19 cellular contexts compared by ENCODE assay signal in genomic region chr2:18975506-18975905, GRCh38.
DNase-seq lines count a peak whose midpoint lies in the region; TF ChIP-seq lines count a peak whose summit lies in the region.
"Had no signal": no experiment of that assay in that cellular context is flagged by ENCODE, and none has a peak within 500 bp of the region (broad histone marks: within the 10 kb centered on the region; RNA-seq: fewer than 3 reads in every experiment).

No MANE protein-coding gene starts in this region.

- no peak for TF ChIP-seq POLR2A in adrenal gland (IDR thresholded peaks at IDR 0.05)

- H4K20me1 ChIP-seq in OCI-LY3 (ENCODE audit: insufficient read depth, low read length) = no peaks in the 10 kb centered on the region

- H3K4me1 Mint-ChIP-seq in mesothelial cell of epicardium = peaks cover 23% of the 10 kb centered on the region
- H3K4me1 Mint-ChIP-seq in CD4-positive, alpha-beta memory T cell = peaks cover 0 to 2% (median 0%) of the 10 kb centered on the region in 4 donors
- H3K4me1 Mint-ChIP-seq: T-cell had no signal

- 30 to 38% (median 32%) methylated on average over 6 of the region's 6 CpGs for WGBS in adrenal gland, 4 donors

- peaks cover 9% of the 10 kb centered on the region for H3K9me3 Mint-ChIP-seq in mesothelial cell of epicardium
- peaks cover 0 to 3% (median 0%) of the 10 kb centered on the region in 8 donors for H3K9me3 Mint-ChIP-seq in CD4-positive, alpha-beta memory T cell
- H3K9me3 Mint-ChIP-seq: activated CD4-positive, alpha-beta memory T cell treated with anti-CD3 and anti-CD28 coated beads for 36 hours; activated naive CD4-positive, alpha-beta T cell treated with anti-CD3 and anti-CD28 coated beads for 36 hours had no signal

- H3K4me1 ChIP-seq in OCI-LY3 (ENCODE audit: low read length) = peaks cover 12% of the 10 kb centered on the region
- H3K4me1 ChIP-seq in adrenal gland (replicated peaks in 1 of 2) = peaks cover 12 to 28% of the 10 kb centered on the region in 2 donors
- H3K4me1 ChIP-seq in stomach smooth muscle (ENCODE audit: control insufficient read depth, insufficient read depth, low read length) = peaks cover 14% of the 10 kb centered on the region
- no peaks in the 10 kb centered on the region for H3K4me1 ChIP-seq in CD4-positive, alpha-beta memory T cell (ENCODE audit: insufficient read depth, low read length)
- H3K4me1 ChIP-seq: parathyroid adenoma had no signal

- DNase-seq in adrenal gland (peak in 5 of 7 donors; percentile 13 to 68 (median 39)), mesothelial cell of epicardium (ENCODE audit: low spot score in 2 of 2, unreplicated experiment in 2 of 2) (no peak), DMS79 (lab: John Stamatoyannopoulos, UW) (no peak), WERI-Rb-1 (no peak)
- DNase-seq in CD4-positive, alpha-beta memory T cell = no peak
- DNase-seq: activated CD4-positive, alpha-beta memory T cell treated with anti-CD3 and anti-CD28 coated beads for 36 hours; activated naive CD4-positive, alpha-beta T cell treated with anti-CD3 and anti-CD28 coated beads for 36 hours; DMS 273 treated with DMSO at 0.1 percent for 48 hours; GF-D8; NCI-H1417 treated with DMSO at 0.1 percent for 48 hours; NCI-H774; stimulated activated CD4-positive, alpha-beta T cell treated with anti-CD3 and anti-CD28 coated beads, Interleukin-4, amount 100 ng/mL, for 4 hours; substantia nigra; T-cell had no signal

- TF ChIP-seq CTCF in OCI-LY3 (IDR thresholded peaks at IDR 0.05; ENCODE audit: low read depth, low read length) = no peak
- TF ChIP-seq CTCF in adrenal gland (IDR thresholded peaks at IDR 0.05) = no peak
- no peak for TF ChIP-seq CTCF in mesothelial cell of epicardium (IDR thresholded peaks at IDR 0.05; ENCODE audit: unreplicated experiment)
- TF ChIP-seq CTCF in WERI-Rb-1 (IDR thresholded peaks at IDR 0.05; ENCODE audit: low read depth, low read length) = no peak

- H3K4me2 ChIP-seq in OCI-LY3 (ENCODE audit: low read length) = peak overlapping the region; percentile 49; the same call in 1 of the 2 replicates

- no peak overlapping the region for H3K27ac ChIP-seq in OCI-LY3 (ENCODE audit: low read length)
- H3K27ac ChIP-seq in adrenal gland = peak overlapping the region in 1 of 5 donors; percentile 23
- H3K27ac ChIP-seq in stomach smooth muscle (ENCODE audit: low read length) = no peak overlapping the region
- H3K27ac ChIP-seq in CD4-positive, alpha-beta memory T cell (ENCODE audit: low read depth, low read length) = no peak overlapping the region
- no peak overlapping the region for H3K27ac ChIP-seq in WERI-Rb-1
- H3K27ac ChIP-seq: C4-2B, parathyroid adenoma had no signal

- no peak overlapping the region for H3K4me3 ChIP-seq in OCI-LY3 (ENCODE audit: low read length)
- H3K4me3 ChIP-seq in adrenal gland = no peak overlapping the region
- peak overlapping the region; percentile 25 to 66 for H3K4me3 ChIP-seq in stomach smooth muscle (ENCODE audit: low read length in 2 of 2)
- no peak overlapping the region for H3K4me3 ChIP-seq in CD4-positive, alpha-beta memory T cell (ENCODE audit: low read length in 2 of 2)
- H3K4me3 ChIP-seq in WERI-Rb-1 (ENCODE audit: low read depth, low read length) = no peak overlapping the region
- H3K4me3 ChIP-seq: GM12878 had no signal

- H3K27me3 ChIP-seq in OCI-LY3 (ENCODE audit: low read depth, low read length) (no peaks in the 10 kb centered on the region), adrenal gland (no peaks in the 10 kb centered on the region), stomach smooth muscle (ENCODE audit: control insufficient read depth in 1 of 2, insufficient read depth in 2 of 2, low read length in 2 of 2) (no peaks in the 10 kb centered on the region), WERI-Rb-1 (ENCODE audit: insufficient read depth, low read depth, severe bottlenecking) (peaks cover 39% of the 10 kb centered on the region)
- H3K27me3 ChIP-seq in CD4-positive, alpha-beta memory T cell (ENCODE audit: insufficient read depth, low read length) = no peaks in the 10 kb centered on the region

- H3K36me3 ChIP-seq in OCI-LY3 (replicated peaks; ENCODE audit: low read depth, low read length) (no peaks in the 10 kb centered on the region), adrenal gland (replicated peaks in 1 of 2) (no peaks in the 10 kb centered on the region), stomach smooth muscle (ENCODE audit: control insufficient read depth in 2 of 2, insufficient read depth in 2 of 2, low read length in 2 of 2) (no peaks in the 10 kb centered on the region), WERI-Rb-1 (no peaks in the 10 kb centered on the region)
- H3K36me3 ChIP-seq in CD4-positive, alpha-beta memory T cell (ENCODE audit: insufficient read depth, low read length) = no peaks in the 10 kb centered on the region

- no peaks in the 10 kb centered on the region for H3K27me3 Mint-ChIP-seq in mesothelial cell of epicardium (ENCODE audit: low read depth)
- no peaks in the 10 kb centered on the region for H3K27me3 Mint-ChIP-seq in CD4-positive, alpha-beta memory T cell
- H3K27me3 Mint-ChIP-seq: activated CD4-positive, alpha-beta memory T cell treated with anti-CD3 and anti-CD28 coated beads for 36 hours; T-cell had no signal

- H2AFZ ChIP-seq in OCI-LY3 (ENCODE audit: low read depth, low read length) = no peak overlapping the region
- H2AFZ ChIP-seq: parathyroid adenoma had no signal

- CTCF ChIA-PET in CD4-positive, alpha-beta memory T cell (lab: Charles Lee; ENCODE audit: partially characterized antibody) = no interaction called here

- POLR2A ChIA-PET in CD4-positive, alpha-beta memory T cell (lab: Charles Lee; ENCODE audit: partially characterized antibody) = no interaction called here

- H3K27ac Mint-ChIP-seq in mesothelial cell of epicardium = peak overlapping the region; percentile 66
- H3K27ac Mint-ChIP-seq in CD4-positive, alpha-beta memory T cell = no peak overlapping the region
- H3K27ac Mint-ChIP-seq: activated CD4-positive, alpha-beta memory T cell treated with anti-CD3 and anti-CD28 coated beads for 36 hours; activated naive CD4-positive, alpha-beta T cell treated with anti-CD3 and anti-CD28 coated beads for 36 hours; T-cell had no signal

- no peaks in the 10 kb centered on the region for H3K79me2 ChIP-seq in OCI-LY3 (ENCODE audit: low read length)
- H3K79me2 ChIP-seq: parathyroid adenoma had no signal

- H3K9ac ChIP-seq in OCI-LY3 (ENCODE audit: low read length) = no peak overlapping the region
- H3K9ac ChIP-seq in stomach smooth muscle (ENCODE audit: low read length in 2 of 2) = no peak overlapping the region
- H3K9ac ChIP-seq: parathyroid adenoma had no signal

- no peaks in the 10 kb centered on the region for H3K36me3 Mint-ChIP-seq in mesothelial cell of epicardium
- no peaks in the 10 kb centered on the region for H3K36me3 Mint-ChIP-seq in CD4-positive, alpha-beta memory T cell
- H3K36me3 Mint-ChIP-seq: activated CD4-positive, alpha-beta memory T cell treated with anti-CD3 and anti-CD28 coated beads for 36 hours had no signal

- no peak overlapping the region for H3K4me3 Mint-ChIP-seq in mesothelial cell of epicardium
- no peak overlapping the region for H3K4me3 Mint-ChIP-seq in CD4-positive, alpha-beta memory T cell
- H3K4me3 Mint-ChIP-seq: activated CD4-positive, alpha-beta memory T cell treated with anti-CD3 and anti-CD28 coated beads for 36 hours; activated naive CD4-positive, alpha-beta T cell treated with anti-CD3 and anti-CD28 coated beads for 36 hours; T-cell had no signal

- H3K9me3 ChIP-seq in OCI-LY3 (ENCODE audit: insufficient read depth, low read length) = no peaks in the 10 kb centered on the region
- no peaks in the 10 kb centered on the region for H3K9me3 ChIP-seq in adrenal gland (replicated peaks in 1 of 3)
- no peaks in the 10 kb centered on the region for H3K9me3 ChIP-seq in stomach smooth muscle (ENCODE audit: control insufficient read depth in 2 of 2, low read length in 2 of 2)
- no peaks in the 10 kb centered on the region for H3K9me3 ChIP-seq in CD4-positive, alpha-beta memory T cell (ENCODE audit: control insufficient read depth in 1 of 2, low read length in 2 of 2)
- H3K9me3 ChIP-seq in WERI-Rb-1 (ENCODE audit: severe bottlenecking) = no peaks in the 10 kb centered on the region

- intact Hi-C loops in adrenal gland (cut with DNase I) = loop anchor here in 1 of 2 donors (10.0 kb wide), 1 partner anchor 379 kb away; the partner anchor contains the start of gene OSR1
- intact Hi-C loops in CD4-positive, alpha-beta memory T cell (cut with micrococcal nuclease) = no loop called here

Comparison
In these comparisons a context has a peak if more than half of its experiments do, and no peak if none do; other contexts are left out.
1. H3K4me3 ChIP-seq: peak in stomach smooth muscle (2 of 2); none in OCI-LY3 (single experiment), adrenal gland (0 of 4), CD4-positive, alpha-beta memory T cell (0 of 2) and WERI-Rb-1 (single experiment).
2. DNase-seq: peak in adrenal gland (5 of 7); none in mesothelial cell of epicardium (0 of 2), CD4-positive, alpha-beta memory T cell (0 of 5), DMS79 (single experiment) and WERI-Rb-1 (single experiment).